In the genomic region with DNA sequence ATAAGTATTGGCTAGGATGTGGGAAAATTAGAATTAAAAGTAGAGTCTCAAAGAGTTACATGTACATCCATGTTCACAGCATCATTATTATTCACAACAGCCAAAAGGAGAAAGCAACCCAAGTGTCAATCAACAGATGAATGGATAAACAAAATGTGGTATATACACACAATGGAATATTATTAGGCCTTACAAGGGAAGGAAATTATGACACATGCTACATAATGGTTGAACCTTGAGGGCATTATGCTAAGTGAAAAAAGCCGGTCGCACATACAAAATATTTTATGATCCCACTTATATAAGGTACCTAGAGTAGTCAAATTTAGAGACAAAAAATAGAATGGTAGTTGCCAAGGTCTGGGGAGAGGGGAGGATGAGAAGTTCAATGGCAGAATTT, we compare ENCODE assay signal across 31 cellular contexts.
"Had no signal": no experiment of that assay in that cellular context is flagged by ENCODE, and none has a peak within 500 bp of the region (broad histone marks: within the 10 kb centered on the region; RNA-seq: fewer than 3 reads in every experiment).

No MANE protein-coding gene starts in this region.

- H3K9me3 ChIP-seq: colonic mucosa, esophagus muscularis mucosa, gastroesophageal sphincter, heart left ventricle, left lung, right atrium auricular region, testis, tibial artery, upper lobe of left lung, uterus had no signal

- H3K27me3 Mint-ChIP-seq: dendritic cell treated with granulocyte-macrophage colony-stimulating factor and Interleukin-4, amounts not matched to agents 40 ng/mL and 50 ng/mL, for 4 days; naive thymus-derived CD4-positive, alpha-beta T cell; progenitor cell of endocrine pancreas had no signal

- ATAC-seq: foreskin keratinocyte; gastroesophageal sphincter; heart left ventricle; left cardiac atrium; left lung; naive thymus-derived CD4-positive, alpha-beta T cell; sciatic nerve had no signal

- H3K36me3 ChIP-seq: uterus had no signal

- H3K27ac ChIP-seq: colonic mucosa, epithelial cell of prostate, esophagus muscularis mucosa, foreskin keratinocyte, gastroesophageal sphincter, heart left ventricle, hepatocyte, left lung, neural progenitor cell, parathyroid adenoma, right atrium auricular region, testis, tibial artery, upper lobe of left lung, uterus had no signal

- H3K4me1 ChIP-seq: colonic mucosa, foreskin keratinocyte, gastroesophageal sphincter, heart left ventricle, left lung, neural progenitor cell, right atrium auricular region, testis, tibial artery, upper lobe of left lung, uterus had no signal

- H3K9me3 Mint-ChIP-seq: dendritic cell treated with granulocyte-macrophage colony-stimulating factor and Interleukin-4, amounts not matched to agents 40 ng/mL and 50 ng/mL, for 4 days; nephron; neural progenitor cell had no signal

- H3K27ac Mint-ChIP-seq: dendritic cell treated with granulocyte-macrophage colony-stimulating factor and Interleukin-4, amounts not matched to agents 40 ng/mL and 50 ng/mL, for 4 days; nephron; neural progenitor cell had no signal

- H3K4me3 Mint-ChIP-seq: dendritic cell treated with granulocyte-macrophage colony-stimulating factor and Interleukin-4, amounts not matched to agents 40 ng/mL and 50 ng/mL, for 4 days; naive thymus-derived CD4-positive, alpha-beta T cell; nephron; neural progenitor cell had no signal

- H3K4me3 ChIP-seq: colonic mucosa, esophagus muscularis mucosa, gastroesophageal sphincter, heart left ventricle, hepatocyte, left lung, neural progenitor cell, right atrium auricular region, smooth muscle cell, testis, tibial artery, upper lobe of left lung, uterus had no signal

- H3K27me3 ChIP-seq: colonic mucosa, esophagus muscularis mucosa, foreskin keratinocyte, gastroesophageal sphincter, hepatocyte, neural progenitor cell, right atrium auricular region, testis, tibial artery, upper lobe of left lung had no signal

- H3K4me1 Mint-ChIP-seq: nephron, neural progenitor cell had no signal

- DNase-seq: colonic mucosa; foreskin keratinocyte; heart left ventricle; left cardiac atrium; left lung; mammary epithelial cell; mesendoderm; midbrain; naive thymus-derived CD4-positive, alpha-beta T cell; stimulated activated CD4-positive, alpha-beta T cell treated with anti-CD3 and anti-CD28 coated beads, Interleukin-12 subunit alpha, Interleukin-12 subunit beta, amount 100 ng/mL, for 4 hours; stimulated activated CD4-positive, alpha-beta T cell treated with anti-CD3 and anti-CD28 coated beads, Interleukin-1b, Interleukin-23, amount 100 ng/mL, for 48 hours; stimulated activated CD4-positive, alpha-beta T cell treated with anti-CD3 and anti-CD28 coated beads, Interleukin-4, amount 100 ng/mL, for 1 hour; stimulated activated CD8-positive, alpha-beta memory T cell treated with anti-CD3 and anti-CD28 coated beads, Interleukin-4, amount 100 ng/mL, for 48 hours; stimulated activated naive CD4-positive, alpha-beta T cell; substantia nigra; testis; tibial artery; upper lobe of left lung; uterus had no signal
